In the genomic region with DNA sequence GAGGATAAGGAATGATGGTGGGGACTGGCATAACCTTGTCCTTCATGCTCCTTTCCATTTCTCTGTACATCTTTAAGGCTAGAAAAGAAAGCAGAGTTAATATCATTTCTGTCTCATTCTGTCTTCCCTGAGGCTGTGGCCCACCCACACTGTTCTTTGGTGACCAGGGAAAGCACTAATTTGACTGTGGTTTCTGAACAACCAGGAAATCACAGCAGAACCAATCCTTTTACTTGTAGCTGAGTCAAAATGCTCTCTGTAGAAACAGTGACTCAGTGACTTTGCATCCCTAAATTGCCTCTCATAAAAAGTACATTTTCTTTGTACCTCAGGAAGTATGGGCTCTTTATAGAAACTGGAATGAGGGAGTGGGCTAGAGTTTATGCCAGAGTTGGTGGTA, we compare ENCODE assay signal across 9 cellular contexts. TPM values are rescaled to one million over a fixed set of nuclear protein-coding genes. Genes with fewer than 3 reads are reported as not detected.
A peak's percentile ranks its signal among the peaks of the same experiment; 100 is the strongest.
DNase-seq lines count a peak whose midpoint lies in the region; ATAC-seq and TF ChIP-seq lines count a peak whose summit lies in the region.
"Had no signal": no experiment of that assay in that cellular context is flagged by ENCODE, and none has a peak within 500 bp of the region (broad histone marks: within the 10 kb centered on the region; RNA-seq: fewer than 3 reads in every experiment).

No MANE protein-coding gene starts in this region.

- TF ChIP-seq CTCF in PC-3 (conservative IDR thresholded peaks at IDR 0.05; ENCODE audit: low read depth, low read length), result no peak
- TF ChIP-seq CTCF in WTC11 (IDR thresholded peaks at IDR 0.05), result no peak

- no peaks in the 10 kb centered on the region for H3K9me3 ChIP-seq in PC-3 (ENCODE audit: low read length)

- H2AFZ ChIP-seq in PC-3 (ENCODE audit: low read length), result no peak overlapping the region

- no peaks in the 10 kb centered on the region for H3K36me3 ChIP-seq in PC-3 (ENCODE audit: low read depth, low read length)

- no TSS peak for BruUV-seq in PC-3 (replicated peaks; lab: Mats Ljungman, UMichigan)

- H3K27ac ChIP-seq in PC-3 (ENCODE audit: low read length), result peak overlapping the region; percentile 86

- no peaks in the 10 kb centered on the region for H4K20me1 ChIP-seq in PC-3 (ENCODE audit: low read length)

- H3K4me3 ChIP-seq in PC-3 (ENCODE audit: low read length), result no peak overlapping the region

- H3K36me3 Mint-ChIP-seq in activated naive CD4-positive, alpha-beta T cell treated with anti-CD3 and anti-CD28 coated beads, Interleukin-2, amount 50 U/mL, for 72 hours, result no peaks in the 10 kb centered on the region
- peaks cover 15% of the 10 kb centered on the region for H3K36me3 Mint-ChIP-seq in WTC11

- H3K9me3 Mint-ChIP-seq in activated naive CD4-positive, alpha-beta T cell treated with anti-CD3 and anti-CD28 coated beads, Interleukin-2, amount 50 U/mL, for 72 hours, result peaks cover 0 to 5% of the 10 kb centered on the region in 2 donors
- H3K9me3 Mint-ChIP-seq in WTC11, result peaks cover 26% of the 10 kb centered on the region

- no peaks in the 10 kb centered on the region for H3F3A ChIP-seq in PC-3 (ENCODE audit: low read length, unreplicated experiment)

- no peaks in the 10 kb centered on the region; the same call in 1 of the 2 replicates for H3K27me3 Mint-ChIP-seq in WTC11 (ENCODE audit: low read depth)

- H3K4me2 ChIP-seq in PC-3 (ENCODE audit: low read length), result peak overlapping the region; percentile 52

- H3K79me2 ChIP-seq in PC-3 (ENCODE audit: low read length), result no peaks in the 10 kb centered on the region

- no peaks in the 10 kb centered on the region for H3K27me3 ChIP-seq in PC-3 (ENCODE audit: low read length)

- intact Hi-C loops in PC-3 (cut with micrococcal nuclease), result no loop called here

- no peak overlapping the region for H3K4me3 Mint-ChIP-seq in WTC11

- no peaks in the 10 kb centered on the region for H3K4me1 Mint-ChIP-seq in WTC11

- POLR2A ChIA-PET in PC-3 (lab: Charles Lee; ENCODE audit: unreplicated experiment) (no interaction called here), WTC11 (lab: Charles Lee) (no interaction called here)

- peak overlapping the region; percentile 63 for H3K9ac ChIP-seq in PC-3 (ENCODE audit: low read length)

- ATAC-seq in activated naive CD4-positive, alpha-beta T cell treated with anti-CD3 and anti-CD28 coated beads, Interleukin-2, amount 50 U/mL, for 72 hours, result peak; percentile 82 to 94
- peak; percentile 92 for ATAC-seq in HG02571 (IDR thresholded peaks at IDR 0.05; ENCODE audit: unreplicated experiment)
- ATAC-seq in PC-3, result peak; percentile 89
- no peak for ATAC-seq in WTC11
- ATAC-seq: Panc1 had no signal

- no peaks in the 10 kb centered on the region for H3K9me2 ChIP-seq in PC-3 (replicated peaks; ENCODE audit: low read length)

- CTCF ChIA-PET in PC-3 (lab: Charles Lee) (interaction anchor here (0.6 kb wide), 1 partner anchor 188 kb away, joined by 3 read pairs; no protein-coding TSS in a partner anchor), WTC11 (lab: Charles Lee) (no interaction called here)

- DNase-seq in activated naive CD4-positive, alpha-beta T cell treated with anti-CD3 and anti-CD28 coated beads, Interleukin-2, amount 50 U/mL, for 72 hours (ENCODE audit: low spot score in 2 of 2), result peak in 1 of 2 donors; percentile 22
- no peak for DNase-seq in activated naive CD4-positive, alpha-beta T cell treated with anti-CD3 and anti-CD28 coated beads, Interleukin-2, amount 50 U/mL, for 16 hours
- DNase-seq in PC-3 (peak; percentile 83), WTC11 (ENCODE audit: low spot score) (no peak), NCI-H524 (lab: John Stamatoyannopoulos, UW) (no peak), NCI-H2171 treated with DMSO at 0.1 percent for 48 hours (lab: John Stamatoyannopoulos, UW) (no peak)
- DNase-seq in stimulated activated CD8-positive, alpha-beta memory T cell treated with anti-CD3 and anti-CD28 coated beads, Interleukin-15, amount 100 ng/mL, for 48 hours (ENCODE audit: low read depth in 2 of 2), result peak; percentile 7 to 15

- no peak overlapping the region for H3K27ac Mint-ChIP-seq in activated naive CD4-positive, alpha-beta T cell treated with anti-CD3 and anti-CD28 coated beads, Interleukin-2, amount 50 U/mL, for 72 hours
- H3K27ac Mint-ChIP-seq in WTC11, result no peak overlapping the region

- peaks cover 39% of the 10 kb centered on the region for H3K4me1 ChIP-seq in PC-3 (ENCODE audit: insufficient read depth, low read length)

TF ChIP-seq in WTC11, 78 proteins besides CTCF, POLR2A, EP300 and RAD21:
- TF ChIP-seq, protein P1, sequence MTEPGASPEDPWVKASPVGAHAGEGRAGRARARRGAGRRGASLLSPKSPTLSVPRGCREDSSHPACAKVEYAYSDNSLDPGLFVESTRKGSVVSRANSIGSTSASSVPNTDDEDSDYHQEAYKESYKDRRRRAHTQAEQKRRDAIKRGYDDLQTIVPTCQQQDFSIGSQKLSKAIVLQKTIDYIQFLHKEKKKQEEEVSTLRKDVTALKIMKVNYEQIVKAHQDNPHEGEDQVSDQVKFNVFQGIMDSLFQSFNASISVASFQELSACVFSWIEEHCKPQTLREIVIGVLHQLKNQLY (CRISPR knock-in tag; IDR thresholded peaks at IDR 0.05), result no peak
- TF ChIP-seq ATF2 (CRISPR knock-in tag; IDR thresholded peaks at IDR 0.05; ENCODE audit: borderline replicate concordance, low read depth), result no peak
- TF ChIP-seq, protein P2, sequence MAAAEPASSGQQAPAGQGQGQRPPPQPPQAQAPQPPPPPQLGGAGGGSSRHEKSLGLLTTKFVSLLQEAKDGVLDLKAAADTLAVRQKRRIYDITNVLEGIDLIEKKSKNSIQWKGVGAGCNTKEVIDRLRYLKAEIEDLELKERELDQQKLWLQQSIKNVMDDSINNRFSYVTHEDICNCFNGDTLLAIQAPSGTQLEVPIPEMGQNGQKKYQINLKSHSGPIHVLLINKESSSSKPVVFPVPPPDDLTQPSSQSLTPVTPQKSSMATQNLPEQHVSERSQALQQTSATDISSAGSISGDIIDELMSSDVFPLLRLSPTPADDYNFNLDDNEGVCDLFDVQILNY (CRISPR knock-in tag; IDR thresholded peaks at IDR 0.05), result no peak
- TF ChIP-seq TEAD1 (CRISPR knock-in tag; IDR thresholded peaks at IDR 0.05), result no peak
- TF ChIP-seq HMGA2 (CRISPR knock-in tag; IDR thresholded peaks at IDR 0.05), result no peak
- TF ChIP-seq NR2C2 (CRISPR knock-in tag; IDR thresholded peaks at IDR 0.05), result no peak
- TF ChIP-seq CDX4 (CRISPR knock-in tag; IDR thresholded peaks at IDR 0.05; ENCODE audit: borderline replicate concordance), result no peak
- TF ChIP-seq CREB1 (CRISPR knock-in tag; IDR thresholded peaks at IDR 0.05), result no peak
- TF ChIP-seq FOXK1 (CRISPR knock-in tag; IDR thresholded peaks at IDR 0.05), result no peak
- TF ChIP-seq NR1H2 (CRISPR knock-in tag; IDR thresholded peaks at IDR 0.05), result no peak

RNA-seq across cellular contexts. Expression of gene IL33, which starts 28.1 kb away (rescaled TPM):
- not detected for total RNA-seq in activated naive CD4-positive, alpha-beta T cell treated with anti-CD3 and anti-CD28 coated beads, Interleukin-2, amount 50 U/mL, for 72 hours
- total RNA-seq in PC-3 (2014; rRNA removed), result 1.6 and 2.7 TPM in 2 replicates
- total RNA-seq in WTC11 (2021), result 0.07 TPM in 1 of 3 replicates, not detected in the others

Comparison
In these comparisons a context has a peak if more than half of its experiments do, and no peak if none do; other contexts are left out.
1. DNase-seq: peak in PC-3 (single experiment) and stimulated activated CD8-positive, alpha-beta memory T cell treated with anti-CD3 and anti-CD28 coated beads, Interleukin-15, amount 100 ng/mL, for 48 hours (2 of 2); none in activated naive CD4-positive, alpha-beta T cell treated with anti-CD3 and anti-CD28 coated beads, Interleukin-2, amount 50 U/mL, for 16 hours (single experiment), WTC11 (single experiment), NCI-H524 (0 of 2) and NCI-H2171 treated with DMSO at 0.1 percent for 48 hours (single experiment).